7 cellular contexts compared by ENCODE assay signal in genomic region chr12:31591308-31591901, GRCh38. TPM values are rescaled to one million over a fixed set of nuclear protein-coding genes. Genes with fewer than 3 reads are reported as not detected.
A peak's percentile ranks its signal among the peaks of the same experiment; 100 is the strongest.
DNase-seq lines count a peak whose midpoint lies in the region; ATAC-seq, FAIRE-seq and TF ChIP-seq lines count a peak whose summit lies in the region.

No MANE protein-coding gene starts in this region.

- no peaks in the 10 kb centered on the region for H3K36me3 ChIP-seq in Loucy (ENCODE audit: insufficient read depth, low read length)
- H3K36me3 ChIP-seq in small intestine (ENCODE audit: control insufficient read depth in 2 of 2, insufficient read depth in 2 of 2, low read length in 2 of 2): no peaks in the 10 kb centered on the region

- no peaks in the 10 kb centered on the region for H4K20me1 ChIP-seq in Loucy (ENCODE audit: insufficient read depth, low read length, poor library complexity, severe bottlenecking)

- peaks cover 14% of the 10 kb centered on the region for H3K4me1 ChIP-seq in Loucy (ENCODE audit: insufficient read depth, low read length, poor library complexity, severe bottlenecking)
- peaks cover 0 to 4% of the 10 kb centered on the region in 2 donors for H3K4me1 ChIP-seq in small intestine (ENCODE audit: control insufficient read depth in 2 of 2, insufficient read depth in 1 of 2, low read depth in 1 of 2, low read length in 1 of 2)

- in situ Hi-C loops in T47D (cut with HindIII; ENCODE audit: low pct_unique_long_range_greater_than_20kb, low sequenced_read_pairs): no loop called here

- H3K27ac ChIP-seq in small intestine (ENCODE audit: low read depth in 1 of 2, low read length in 1 of 2): peak overlapping the region; percentile 79 to 96

- WGBS in small intestine, 3 donors: 3 to 7% (median 4%) methylated on average over 20 to 23 of the region's 23 CpGs

- no peaks in the 10 kb centered on the region for H3K27me3 ChIP-seq in Loucy (ENCODE audit: insufficient read depth, low read length, poor library complexity, severe bottlenecking)
- no peaks in the 10 kb centered on the region for H3K27me3 ChIP-seq in small intestine (ENCODE audit: control insufficient read depth in 2 of 2, insufficient read depth in 2 of 2, low read length in 2 of 2)

- TF ChIP-seq CTCF in GM12875 (IDR thresholded peaks at IDR 0.05; ENCODE audit: borderline replicate concordance, insufficient read depth, low read depth, low read length) (no peak), Loucy (conservative IDR thresholded peaks at IDR 0.05; ENCODE audit: low read length) (no peak)

- H3K9me3 ChIP-seq in Loucy (ENCODE audit: insufficient read depth, low read depth, low read length) (no peaks in the 10 kb centered on the region), small intestine (ENCODE audit: control insufficient read depth, low read depth) (no peaks in the 10 kb centered on the region)

- peak overlapping the region; percentile 68 for H3K9ac ChIP-seq in Loucy (ENCODE audit: low read depth, low read length, poor library complexity, severe bottlenecking)

- H3K9me2 ChIP-seq in Loucy (replicated peaks; ENCODE audit: low read depth, low read length): no peaks in the 10 kb centered on the region

- FAIRE-seq in small intestine (lab: Jason Lieb, UNC): no peak

- DNase-seq in T47D (ENCODE audit: low read depth in 1 of 2, low spot score in 1 of 2) (peak; percentile 12 to 13), islet precursor cell (peak; percentile 96), small intestine (peak; percentile 67), NOMO-1 (lab: John Stamatoyannopoulos, UW; ENCODE audit: unreplicated experiment in 2 of 2) (no peak)

- H3K79me2 ChIP-seq in Loucy (ENCODE audit: insufficient read depth, low read length): peaks cover 24% of the 10 kb centered on the region

- H3K4me3 ChIP-seq in GM12875 (ENCODE audit: low read depth, low read length) (peak overlapping the region; percentile 67), Loucy (ENCODE audit: low read length, poor library complexity, severe bottlenecking) (peak overlapping the region; percentile 87), small intestine (ENCODE audit: low read depth in 1 of 2, low read length in 2 of 2) (peak overlapping the region; percentile 94 to 98)

- peak overlapping the region; percentile 89 for H3K4me2 ChIP-seq in Loucy (ENCODE audit: low read depth, low read length, poor library complexity, severe bottlenecking)

- no peaks in the 10 kb centered on the region for H3F3A ChIP-seq in Loucy (ENCODE audit: low read depth)

- peak overlapping the region; percentile 93 for H2AFZ ChIP-seq in Loucy (ENCODE audit: low read length)

- peak; percentile 7 for ATAC-seq in GM21825 (IDR thresholded peaks at IDR 0.05; ENCODE audit: unreplicated experiment)

RNA-seq across cellular contexts. Expression of gene DENND5B, which starts 0.5 kb away (rescaled TPM):
- polyA plus RNA-seq in small intestine: 1 to 10 TPM; 4.1 to 9.8 (median 6.5) TPM

Comparison
In these comparisons a context has a peak if more than half of its experiments do, and no peak if none do; other contexts are left out.
1. DNase-seq: peak in T47D (2 of 2), islet precursor cell (single experiment) and small intestine (single experiment); none in NOMO-1 (0 of 2).
2. Peak in every context shown above with its lines, with median percentiles within 50 percentile points of each other: H3K4me3 ChIP-seq.